8 cellular contexts compared by ENCODE assay signal in the genomic region with DNA sequence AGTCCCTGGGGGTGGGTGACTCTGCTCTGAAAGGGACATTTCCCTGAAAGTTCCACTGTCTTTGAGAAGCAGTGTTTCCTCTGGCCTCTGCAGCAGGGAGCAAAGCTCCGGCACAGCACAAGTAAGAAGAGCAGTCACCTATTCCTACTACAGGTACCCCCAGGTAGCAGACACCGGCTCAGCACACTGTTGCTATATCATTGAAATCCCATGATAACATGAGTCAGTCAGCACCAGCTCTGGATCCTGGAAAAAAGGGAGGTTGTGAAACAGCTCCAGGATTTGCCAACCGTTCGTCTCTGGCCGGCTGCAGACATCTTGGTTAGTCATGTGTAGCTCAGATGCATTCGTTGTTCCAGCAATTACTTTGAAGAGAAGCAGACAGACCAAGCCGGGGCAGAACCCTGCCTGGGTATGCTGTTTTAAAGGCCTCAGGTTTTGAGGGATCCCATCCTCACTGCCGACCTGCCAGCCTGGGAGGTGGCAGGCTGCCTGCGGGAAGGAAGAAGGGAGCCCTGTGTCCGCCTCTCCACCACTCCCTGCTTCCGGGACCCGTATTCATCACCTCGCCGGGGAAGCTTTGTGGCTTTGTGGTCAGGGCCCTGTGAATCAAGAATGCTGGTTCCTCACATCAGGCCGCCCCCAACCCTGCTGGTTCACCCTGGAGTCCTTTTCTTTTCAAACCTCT.
DNase-seq lines count a peak whose midpoint lies in the region; ATAC-seq and TF ChIP-seq lines count a peak whose summit lies in the region.

No MANE protein-coding gene starts in this region.

- H3K79me2 ChIP-seq in hepatocyte = peaks cover 8% of the 10 kb centered on the region

- H3K27me3 ChIP-seq in NT2/D1 (ENCODE audit: insufficient read depth, insufficient read length) = no peaks in the 10 kb centered on the region
- no peaks in the 10 kb centered on the region for H3K27me3 ChIP-seq in hepatocyte

- in situ Hi-C loops in GM13977 (cut with MboI; ENCODE audit: low pct_unique_long_range_greater_than_20kb, low sequenced_read_pairs, unreplicated experiment) = no loop called here

- H2AFZ ChIP-seq in hepatocyte = no peak overlapping the region

- peak; percentile 93 for DNase-seq in GM04504 (ENCODE audit: low read depth)
- DNase-seq in NT2/D1 (ENCODE audit: low read depth, low spot score) = no peak
- DNase-seq in hepatocyte (ENCODE audit: low spot score) = peak; percentile 72
- peak; percentile 33 for DNase-seq in stimulated activated CD8-positive, alpha-beta memory T cell treated with anti-CD3 and anti-CD28 coated beads, Interleukin-12 subunit alpha, Interleukin-12 subunit beta, amount 100 ng/mL, for 1 hour (ENCODE audit: low read depth)
- DNase-seq in NCI-H2029 (lab: John Stamatoyannopoulos, UW) = no peak
- no peak for DNase-seq in GM13977 (ENCODE audit: low spot score)

- peaks cover 42% of the 10 kb centered on the region for H3K36me3 ChIP-seq in NT2/D1 (ENCODE audit: insufficient read depth, insufficient read length, low read length)
- no peaks in the 10 kb centered on the region for H3K36me3 ChIP-seq in hepatocyte (replicated peaks; ENCODE audit: insufficient read depth, low read depth)

- no peaks in the 10 kb centered on the region for H4K20me1 ChIP-seq in hepatocyte (ENCODE audit: insufficient read depth, poor library complexity, severe bottlenecking)

- peak overlapping the region; percentile 94 for H3K27ac ChIP-seq in hepatocyte

- H3K27ac Mint-ChIP-seq in activated T-helper 17 cell treated with anti-CD3 and anti-CD28 coated beads, Interleukin-2, amount 50 U/mL, for 72 hours = peak overlapping the region; percentile 97

- peak overlapping the region; percentile 7 for H3K9ac ChIP-seq in NT2/D1 (ENCODE audit: insufficient read length, low read depth)

- H3K4me2 ChIP-seq in hepatocyte = no peak overlapping the region

- H3K4me1 Mint-ChIP-seq in activated T-helper 17 cell treated with anti-CD3 and anti-CD28 coated beads, Interleukin-2, amount 50 U/mL, for 72 hours = peaks cover 71% of the 10 kb centered on the region

- no peak overlapping the region for H3K4me3 ChIP-seq in NT2/D1 (ENCODE audit: insufficient read length, low read depth)
- H3K4me3 ChIP-seq in hepatocyte = no peak overlapping the region

- H3K4me1 ChIP-seq in NT2/D1 (ENCODE audit: insufficient read depth, insufficient read length) = no peaks in the 10 kb centered on the region
- H3K4me1 ChIP-seq in hepatocyte (ENCODE audit: insufficient read depth) = peaks cover 15% of the 10 kb centered on the region

- no peak for TF ChIP-seq CTCF in hepatocyte (IDR thresholded peaks at IDR 0.05; ENCODE audit: poor library complexity)
- no peak for TF ChIP-seq CTCF in GM13977 (IDR thresholded peaks at IDR 0.05; ENCODE audit: extremely low read depth, insufficient read depth, missing control alignments)

- ATAC-seq in activated T-helper 17 cell treated with anti-CD3 and anti-CD28 coated beads, Interleukin-2, amount 50 U/mL, for 72 hours (replicated peaks) = peak; percentile 66
- ATAC-seq in HG02840 (IDR thresholded peaks at IDR 0.05; ENCODE audit: low FRiP score, unreplicated experiment) = no peak

- H3K9me3 ChIP-seq in NT2/D1 (ENCODE audit: insufficient read depth, low read length) (peaks cover 26% of the 10 kb centered on the region), hepatocyte (ENCODE audit: low read depth) (no peaks in the 10 kb centered on the region)

- WGBS in hepatocyte (ENCODE audit: low lambda C conversion rate, missing lambda C conversion rate) = 56% methylated on average over 15 of the region's 15 CpGs

- peaks cover 100% of the 10 kb centered on the region for H3K36me3 Mint-ChIP-seq in activated T-helper 17 cell treated with anti-CD3 and anti-CD28 coated beads, Interleukin-2, amount 50 U/mL, for 72 hours (ENCODE audit: low read depth)

- peak overlapping the region; percentile 78 for H3K4me3 Mint-ChIP-seq in activated T-helper 17 cell treated with anti-CD3 and anti-CD28 coated beads, Interleukin-2, amount 50 U/mL, for 72 hours

- no peaks in the 10 kb centered on the region for H3K9me3 Mint-ChIP-seq in activated T-helper 17 cell treated with anti-CD3 and anti-CD28 coated beads, Interleukin-2, amount 50 U/mL, for 72 hours

- no peaks in the 10 kb centered on the region for H3K27me3 Mint-ChIP-seq in activated T-helper 17 cell treated with anti-CD3 and anti-CD28 coated beads, Interleukin-2, amount 50 U/mL, for 72 hours

- no peaks in the 10 kb centered on the region for H3K9me2 ChIP-seq in hepatocyte (replicated peaks; ENCODE audit: insufficient read depth)

Comparison
In these comparisons a context has a peak if more than half of its experiments do, and no peak if none do; other contexts are left out.
1. DNase-seq: peak in GM04504 (single experiment), hepatocyte (single experiment) and stimulated activated CD8-positive, alpha-beta memory T cell treated with anti-CD3 and anti-CD28 coated beads, Interleukin-12 subunit alpha, Interleukin-12 subunit beta, amount 100 ng/mL, for 1 hour (single experiment); none in NT2/D1 (single experiment), NCI-H2029 (single experiment) and GM13977 (single experiment).